ENCODE assay signal across 13 cellular contexts in genomic region chr21:41703857-41704501, GRCh38.
DNase-seq lines count a peak whose midpoint lies in the region; ATAC-seq and TF ChIP-seq lines count a peak whose summit lies in the region.
"Had no signal": no experiment of that assay in that cellular context is flagged by ENCODE, and none has a peak within 500 bp of the region (broad histone marks: within the 10 kb centered on the region; RNA-seq: fewer than 3 reads in every experiment).

No MANE protein-coding gene starts in this region.

- no peaks in the 10 kb centered on the region for H3K36me3 ChIP-seq in RWPE2 (ENCODE audit: low read depth)
- no peaks in the 10 kb centered on the region for H3K36me3 ChIP-seq in right lobe of liver
- H3K36me3 ChIP-seq: SJCRH30 had no signal

- H3K9me3 ChIP-seq in RWPE2 (ENCODE audit: severe bottlenecking) (no peaks in the 10 kb centered on the region), right lobe of liver (no peaks in the 10 kb centered on the region)
- H3K9me3 ChIP-seq: SJCRH30 had no signal

- ATAC-seq in RWPE2 (ENCODE audit: low read depth), result peak; percentile 71
- ATAC-seq in right lobe of liver, result peak in 3 of 4 donors; percentile 7 to 18 (median 11)
- no peak for ATAC-seq in GM21367 (IDR thresholded peaks at IDR 0.05; ENCODE audit: unreplicated experiment)
- ATAC-seq in activated CD4-positive, CD25-positive, alpha-beta regulatory T cell treated with anti-CD3 and anti-CD28 coated beads, Interleukin-2, amount 50 U/mL, for 24 hours, result no peak
- no peak for ATAC-seq in HG03097 (IDR thresholded peaks at IDR 0.05; ENCODE audit: low FRiP score, unreplicated experiment)

- H3K27me3 ChIP-seq in RWPE2 (ENCODE audit: insufficient read depth, poor library complexity, severe bottlenecking) (no peaks in the 10 kb centered on the region), right lobe of liver (no peaks in the 10 kb centered on the region)
- H3K27me3 ChIP-seq: SJCRH30 had no signal

- intact Hi-C loops in right lobe of liver (cut with DNase I), result no loop called here

- WGBS in right lobe of liver (ENCODE audit: insufficient coverage, low coverage, low lambda C conversion rate, missing lambda C conversion rate), result 77% methylated on average over 4 of the region's 18 CpGs

- H3K4me1 ChIP-seq in RWPE2 (ENCODE audit: insufficient read depth, poor library complexity, severe bottlenecking), result peaks cover 24% of the 10 kb centered on the region
- H3K4me1 ChIP-seq in right lobe of liver, result peaks cover 0 to 7% (median 0%) of the 10 kb centered on the region in 4 donors
- H3K4me1 ChIP-seq: SJCRH30 had no signal

- H3K27ac ChIP-seq in RWPE2 (ENCODE audit: poor library complexity, severe bottlenecking), result no peak overlapping the region
- H3K27ac ChIP-seq in right lobe of liver, result no peak overlapping the region
- H3K27ac ChIP-seq: SJCRH30 had no signal

- H3K4me3 ChIP-seq in RWPE2 (ENCODE audit: severe bottlenecking), result no peak overlapping the region
- no peak overlapping the region for H3K4me3 ChIP-seq in right lobe of liver
- H3K4me3 ChIP-seq: SJCRH30 had no signal

- TF ChIP-seq CTCF in RWPE2 (IDR thresholded peaks at IDR 0.05; ENCODE audit: poor library complexity, severe bottlenecking) (no peak), right lobe of liver (IDR thresholded peaks at IDR 0.05) (no peak)

- TF ChIP-seq POLR2A in right lobe of liver (IDR thresholded peaks at IDR 0.05), result no peak

- peak; percentile 34 for DNase-seq in COR-L47 (lab: John Stamatoyannopoulos, UW)
- DNase-seq in NCI-H1417 treated with DMSO at 0.1 percent for 48 hours (lab: John Stamatoyannopoulos, UW), result peak; percentile 66
- DNase-seq in RWPE2 (ENCODE audit: low spot score), result no peak
- no peak for DNase-seq in right lobe of liver
- no peak for DNase-seq in NCI-H524 treated with DMSO at 0.1 percent for 48 hours (lab: John Stamatoyannopoulos, UW)
- DNase-seq: activated gamma-delta T cell, dermis blood vessel endothelial cell, mesenchymal stem cell, NCI-H82, SJCRH30 had no signal

Comparison
In these comparisons a context has a peak if more than half of its experiments do, and no peak if none do; other contexts are left out.
1. DNase-seq: peak in COR-L47 (single experiment) and NCI-H1417 treated with DMSO at 0.1 percent for 48 hours (single experiment); none in RWPE2 (single experiment), right lobe of liver (0 of 3) and NCI-H524 treated with DMSO at 0.1 percent for 48 hours (single experiment).
2. ATAC-seq: peak in RWPE2 (single experiment) and right lobe of liver (3 of 4); none in GM21367 (single experiment), activated CD4-positive, CD25-positive, alpha-beta regulatory T cell treated with anti-CD3 and anti-CD28 coated beads, Interleukin-2, amount 50 U/mL, for 24 hours (0 of 2) and HG03097 (single experiment).